Comparison of ENCODE assay signal across 20 cellular contexts in genomic region chr12:53123578-53124351, GRCh38.
DNase-seq lines count a peak whose midpoint lies in the region; ATAC-seq, FAIRE-seq and TF ChIP-seq lines count a peak whose summit lies in the region.
"Had no signal": no experiment of that assay in that cellular context is flagged by ENCODE, and none has a peak within 500 bp of the region (broad histone marks: within the 10 kb centered on the region; RNA-seq: fewer than 3 reads in every experiment).

No MANE protein-coding gene starts in this region.

- no peaks in the 10 kb centered on the region for H3K36me3 ChIP-seq in brain microvascular endothelial cell (replicated peaks)
- H3K36me3 ChIP-seq: BLaER1 treated with 17β-estradiol and CSF1 and Interleukin-3, amounts not matched to agents 10 nM and 100 nM; heart left ventricle; SJSA1; tibial artery had no signal

- H3K27me3 Mint-ChIP-seq in nephron progenitor cell (ENCODE audit: low read depth, poor library complexity): peaks cover 10% of the 10 kb centered on the region

- TF ChIP-seq CTCF in brain microvascular endothelial cell (IDR thresholded peaks at IDR 0.05; ENCODE audit: low read depth, low read length, missing control alignments) (no peak), nephron progenitor cell (IDR thresholded peaks at IDR 0.05) (no peak)

- ATAC-seq in HG02798 (IDR thresholded peaks at IDR 0.05; ENCODE audit: poor library complexity, unreplicated experiment) (no peak), GM21360 (IDR thresholded peaks at IDR 0.05; ENCODE audit: unreplicated experiment) (no peak)
- ATAC-seq: heart left ventricle, left lobe of liver had no signal

- FAIRE-seq in HTR-8/SVneo (lab: Jason Lieb, UNC): peak; percentile 65

- H3K27ac ChIP-seq in brain microvascular endothelial cell: no peak overlapping the region
- H3K27ac ChIP-seq: BLaER1 treated with 17β-estradiol and CSF1 and Interleukin-3, amounts not matched to agents 10 nM and 100 nM; heart left ventricle; HL-60; SJSA1; tibial artery had no signal

- H3K4me1 Mint-ChIP-seq in nephron progenitor cell: peaks cover 8% of the 10 kb centered on the region
- H3K4me1 Mint-ChIP-seq: naive B cell had no signal

- H3K9me3 Mint-ChIP-seq in nephron progenitor cell: peaks cover 10% of the 10 kb centered on the region
- H3K9me3 Mint-ChIP-seq: endodermal cell, naive B cell had no signal

- H3K4me3 ChIP-seq in brain microvascular endothelial cell (ENCODE audit: low read depth, low read length): no peak overlapping the region
- H3K4me3 ChIP-seq: BLaER1 treated with 17β-estradiol and CSF1 and Interleukin-3, amounts not matched to agents 10 nM and 100 nM; heart left ventricle; SJSA1; tibial artery had no signal

- peak; percentile 75 for DNase-seq in EL
- DNase-seq in HTR-8/SVneo (ENCODE audit: insufficient read length, low spot score): peak; percentile 57
- peak; percentile 51 for DNase-seq in brain microvascular endothelial cell
- DNase-seq in nephron progenitor cell: no peak
- no peak for DNase-seq in NCI-H82 (lab: John Stamatoyannopoulos, UW)
- no peak for DNase-seq in NCI-H2081 treated with DMSO at 0.1 percent for 48 hours (lab: John Stamatoyannopoulos, UW)
- DNase-seq: activated naive CD4-positive, alpha-beta T cell treated with Interleukin-2 at 50 U/mL for 16 hours; endodermal cell; GOT3; naive B cell; NCI-H2171; stimulated activated CD4-positive, alpha-beta T cell treated with anti-CD3 and anti-CD28 coated beads, Interleukin-1b, Interleukin-23, amount 100 ng/mL, for 48 hours; tibial artery had no signal

- H3K4me3 Mint-ChIP-seq in nephron progenitor cell: no peak overlapping the region

- no peaks in the 10 kb centered on the region for H3K27me3 ChIP-seq in brain microvascular endothelial cell (replicated peaks)
- H3K27me3 ChIP-seq: BLaER1 treated with 17β-estradiol and CSF1 and Interleukin-3, amounts not matched to agents 10 nM and 100 nM; heart left ventricle; SJSA1; tibial artery had no signal

- in situ Hi-C loops in brain microvascular endothelial cell (cut with HindIII; ENCODE audit: low pct_ligation_motif_present, low sequenced_read_pairs): no loop called here

- H3K36me3 Mint-ChIP-seq in nephron progenitor cell (ENCODE audit: low read depth): no peaks in the 10 kb centered on the region
- H3K36me3 Mint-ChIP-seq: naive B cell had no signal

- peak overlapping the region; percentile 42 for H3K27ac Mint-ChIP-seq in nephron progenitor cell

Comparison
In these comparisons a context has a peak if more than half of its experiments do, and no peak if none do; other contexts are left out.
1. DNase-seq: peak in EL (single experiment), HTR-8/SVneo (single experiment) and brain microvascular endothelial cell (single experiment); none in nephron progenitor cell (single experiment), NCI-H82 (single experiment) and NCI-H2081 treated with DMSO at 0.1 percent for 48 hours (single experiment).